Comparison of ENCODE assay signal across 8 cellular contexts in the genomic region with DNA sequence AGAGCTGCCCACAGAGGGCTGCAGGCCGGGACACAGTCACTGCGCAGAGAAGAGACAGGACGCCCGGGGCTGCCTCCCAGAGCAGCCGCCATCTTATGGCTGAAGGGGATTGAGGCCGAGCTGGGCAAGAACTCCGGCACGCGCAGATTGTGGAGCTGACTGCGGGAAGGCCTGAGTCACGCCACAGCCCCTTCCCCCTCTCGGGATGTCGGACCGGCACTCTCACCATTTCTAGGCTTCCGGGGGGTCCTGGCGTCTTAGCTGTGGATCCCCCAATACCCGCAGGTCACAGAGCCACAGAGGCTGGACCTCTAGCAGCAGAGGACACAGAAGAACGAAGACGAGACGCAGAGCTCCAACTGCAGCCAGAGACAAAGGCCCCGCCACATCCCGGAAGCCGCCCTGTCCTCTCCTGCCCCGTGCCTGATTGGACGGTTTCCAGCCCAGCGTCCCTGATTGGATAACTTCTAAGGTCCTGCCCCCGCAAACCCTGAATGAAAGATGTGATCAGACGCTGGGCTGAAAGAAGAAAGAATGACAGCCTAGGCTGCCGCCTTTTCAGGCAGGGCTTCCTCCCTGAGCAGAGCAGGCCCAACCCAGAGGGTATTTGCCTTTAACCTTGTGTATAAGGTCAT. TPM values are rescaled to one million over a fixed set of nuclear protein-coding genes. Genes with fewer than 3 reads are reported as not detected.
DNase-seq lines count a peak whose midpoint lies in the region; ATAC-seq lines count a peak whose summit lies in the region.

A gene (minus strand): TSS at position 373 of the 635 bp plus-strand sequence. CDS start 144 bp downstream, at position 229.

- H3K9me3 Mint-ChIP-seq in activated naive CD8-positive, alpha-beta T cell (ENCODE audit: low read depth) = peaks cover 1% of the 10 kb centered on the region

- peaks cover 35% of the 10 kb centered on the region for H3K4me1 Mint-ChIP-seq in activated naive CD8-positive, alpha-beta T cell (ENCODE audit: low read depth)

- H3K27me3 Mint-ChIP-seq in activated naive CD8-positive, alpha-beta T cell = no peaks in the 10 kb centered on the region

- DNase-seq in COLO829 (ENCODE audit: low spot score) = peak; percentile 28
- DNase-seq in HuH-7.5 (ENCODE audit: low spot score) = peak; percentile 61
- DNase-seq in SK-N-DZ (ENCODE audit: low spot score) = peak; percentile 96
- peak; percentile 73 for DNase-seq in glomerular endothelial cell (ENCODE audit: extremely low read depth, low read depth, low spot score)
- DNase-seq in nucleus accumbens (lab: John Stamatoyannopoulos, UW) = peak; percentile 62 to 98 (median 92)
- DNase-seq in superior temporal gyrus (ENCODE audit: extremely low spot score) = peak; percentile 98

- H3K27ac Mint-ChIP-seq in activated naive CD8-positive, alpha-beta T cell = peak within 1 kb of the TSS; percentile 99

- peak; percentile 89 for ATAC-seq in GM21367 (IDR thresholded peaks at IDR 0.05; ENCODE audit: unreplicated experiment)

- peak within 1 kb of the TSS; percentile 98 for H3K4me3 Mint-ChIP-seq in activated naive CD8-positive, alpha-beta T cell

- peaks cover 15% of the 10 kb centered on the region for H3K36me3 Mint-ChIP-seq in activated naive CD8-positive, alpha-beta T cell

RNA-seq across cellular contexts. Expression of the gene that starts here (rescaled TPM):
- 21.8 and 23.6 TPM in 2 replicates for polyA plus RNA-seq in SK-N-DZ (2014; cell fraction: cytosol; rRNA removed)
- polyA plus RNA-seq in SK-N-DZ (2014; cell fraction: nucleus; rRNA removed) = 24.6 and 34.6 TPM in 2 replicates
- total RNA-seq in glomerular endothelial cell = 10.3 and 13.2 TPM in 2 replicates

Comparison
In these comparisons a context has a peak if more than half of its experiments do, and no peak if none do; other contexts are left out.
1. Peak in every context shown above with its lines: DNase-seq and ATAC-seq.
2. DNase-seq: peak in every context shown above with its lines; median percentile 98 in superior temporal gyrus; 96 in SK-N-DZ; 92 in nucleus accumbens; 73 in glomerular endothelial cell; 61 in HuH-7.5; 28 in COLO829.